ENCODE assay signal across 20 cellular contexts in the genomic region with DNA sequence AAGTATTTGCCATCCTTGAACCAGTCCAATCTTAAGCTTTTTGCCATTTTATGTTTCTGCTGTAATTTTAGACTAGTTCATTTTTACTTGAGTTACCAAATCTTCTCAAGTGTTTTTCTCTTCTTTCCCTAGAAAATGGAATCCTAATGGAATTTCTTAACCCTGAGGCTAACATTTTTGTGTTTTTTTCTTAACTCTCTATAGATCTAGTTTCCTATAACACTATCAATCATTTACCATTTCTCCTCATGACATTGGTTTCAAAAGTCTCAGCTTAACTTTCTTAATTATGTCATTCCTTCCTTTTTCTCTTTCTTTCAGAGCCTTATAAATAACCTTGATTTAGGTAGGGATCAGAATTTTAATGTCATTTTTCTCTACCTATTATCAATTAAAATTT. TPM values are rescaled to one million over a fixed set of nuclear protein-coding genes. Genes with fewer than 3 reads are reported as not detected.
DNase-seq lines count a peak whose midpoint lies in the region; ATAC-seq and FAIRE-seq lines count a peak whose summit lies in the region.
"Had no signal": no experiment of that assay in that cellular context is flagged by ENCODE, and none has a peak within 500 bp of the region (broad histone marks: within the 10 kb centered on the region; RNA-seq: fewer than 3 reads in every experiment).

No MANE protein-coding gene starts in this region.

- peaks cover 0 to 14% (median 4%) of the 10 kb centered on the region in 3 donors for H3K4me1 Mint-ChIP-seq in naive B cell
- H3K4me1 Mint-ChIP-seq: activated CD4-positive, alpha-beta T cell treated with anti-CD3 and anti-CD28 coated beads, Interleukin-2, amount 10 ng/mL, durations not matched to agents 7 days and 5 days had no signal

- peak; percentile 76 for FAIRE-seq in GM18507 (lab: Jason Lieb, UNC)
- FAIRE-seq: small intestine had no signal

- no peaks in the 10 kb centered on the region for H3K9me3 Mint-ChIP-seq in naive B cell
- H3K9me3 Mint-ChIP-seq: activated CD4-positive, alpha-beta T cell treated with anti-CD3 and anti-CD28 coated beads, Interleukin-2, amount 10 ng/mL, durations not matched to agents 7 days and 5 days had no signal

- no peak for DNase-seq in GM18507 (ENCODE audit: extremely low spot score, insufficient read length, low read depth)
- no peak for DNase-seq in naive B cell
- DNase-seq in anterior cingulate cortex (lab: John Stamatoyannopoulos, UW): no peak
- no peak for DNase-seq in UCSD-AML1 (lab: John Stamatoyannopoulos, UW; ENCODE audit: unreplicated experiment)
- DNase-seq in stimulated activated naive CD4-positive, alpha-beta T cell treated with Interleukin-2 at 50 U/mL for 16 hours (lab: John Stamatoyannopoulos, UW): no peak
- DNase-seq in activated CD8-positive, alpha-beta memory T cell treated with anti-CD3 and anti-CD28 coated beads for 24 hours: no peak
- DNase-seq: activated CD4-positive, alpha-beta T cell treated with anti-CD3 and anti-CD28 coated beads, Interleukin-2, amount 10 ng/mL, durations not matched to agents 7 days and 5 days; activated naive CD4-positive, alpha-beta T cell treated with anti-CD3 and anti-CD28 coated beads, Interleukin-2, amount 50 U/mL, for 16 hours; activated T-cell treated with anti-CD3 and anti-CD28 coated beads for 4 hours; BE2C; body of pancreas; gastrocnemius medialis; left lung; NCI-H1092; NCI-H774; posterior cingulate gyrus; small intestine; tibial artery had no signal

- peak overlapping the region in 4 of 6 donors; percentile 10 to 69 (median 42) for H3K27ac Mint-ChIP-seq in naive B cell
- H3K27ac Mint-ChIP-seq: activated CD4-positive, alpha-beta T cell treated with anti-CD3 and anti-CD28 coated beads, Interleukin-2, amount 10 ng/mL, durations not matched to agents 7 days and 5 days had no signal

- H3K27me3 Mint-ChIP-seq in naive B cell: no peaks in the 10 kb centered on the region
- H3K27me3 Mint-ChIP-seq: activated CD4-positive, alpha-beta T cell treated with anti-CD3 and anti-CD28 coated beads, Interleukin-2, amount 10 ng/mL, durations not matched to agents 7 days and 5 days had no signal

- ATAC-seq in GM21381 (IDR thresholded peaks at IDR 0.05; ENCODE audit: unreplicated experiment) (peak; percentile 56), HG03432 (IDR thresholded peaks at IDR 0.05; ENCODE audit: unreplicated experiment) (peak; percentile 60), naive B cell (ENCODE audit: low read depth in 2 of 2) (no peak)
- ATAC-seq: body of pancreas, gastrocnemius medialis, left lung had no signal

- peaks cover 29 to 33% of the 10 kb centered on the region in 2 donors for H3K36me3 Mint-ChIP-seq in naive B cell

- H3K4me3 Mint-ChIP-seq in naive B cell: no peak overlapping the region
- H3K4me3 Mint-ChIP-seq: activated CD4-positive, alpha-beta T cell treated with anti-CD3 and anti-CD28 coated beads, Interleukin-2, amount 10 ng/mL, durations not matched to agents 7 days and 5 days had no signal

RNA-seq across cellular contexts. Expression of gene SENP6, which starts 54.8 kb away (rescaled TPM):
- polyA plus RNA-seq in naive B cell (ENCODE audit: low read depth in 6 of 6): 10 to 100 TPM; 48.8 to 79.7 (median 62.1) TPM

Comparison
In these comparisons a context has a peak if more than half of its experiments do, and no peak if none do; other contexts are left out.
1. ATAC-seq: peak in GM21381 (single experiment) and HG03432 (single experiment); none in naive B cell (0 of 2).